In genomic region chr6:6234963-6235362, GRCh38 we compare ENCODE assay signal across 20 cellular contexts.
DNase-seq lines count a peak whose midpoint lies in the region; ATAC-seq, FAIRE-seq and TF ChIP-seq lines count a peak whose summit lies in the region.
"Had no signal": no experiment of that assay in that cellular context is flagged by ENCODE, and none has a peak within 500 bp of the region (broad histone marks: within the 10 kb centered on the region; RNA-seq: fewer than 3 reads in every experiment).

No MANE protein-coding gene starts in this region.

- H3K9ac ChIP-seq in OCI-LY1 (ENCODE audit: low read length): no peak overlapping the region
- no peak overlapping the region for H3K9ac ChIP-seq in colonic mucosa (ENCODE audit: low read depth in 2 of 2, low read length in 2 of 2)
- H3K9ac ChIP-seq: BLaER1 had no signal

- no peaks in the 10 kb centered on the region for H4K20me1 ChIP-seq in OCI-LY1 (ENCODE audit: insufficient read depth, low read length)
- H4K20me1 ChIP-seq: BLaER1 had no signal

- no peaks in the 10 kb centered on the region for H3K27me3 ChIP-seq in OCI-LY1 (ENCODE audit: insufficient read depth, low read length)
- H3K27me3 ChIP-seq in colonic mucosa: no peaks in the 10 kb centered on the region
- peaks cover 0 to 3% (median 0%) of the 10 kb centered on the region in 4 donors for H3K27me3 ChIP-seq in pancreas
- H3K27me3 ChIP-seq in Peyer's patch: no peaks in the 10 kb centered on the region
- H3K27me3 ChIP-seq in body of pancreas: no peaks in the 10 kb centered on the region
- H3K27me3 ChIP-seq: BLaER1 had no signal

- intact Hi-C loops in colonic mucosa (cut with DNase I) (no loop called here), pancreas (cut with DNase I) (no loop called here), body of pancreas (cut with DNase I) (no loop called here)

- no peaks in the 10 kb centered on the region for H3F3A ChIP-seq in OCI-LY1 (ENCODE audit: insufficient read depth, low read length)

- H3K4me1 ChIP-seq in OCI-LY1 (ENCODE audit: insufficient read depth, low read length, severe bottlenecking) (peaks cover 7% of the 10 kb centered on the region), colonic mucosa (no peaks in the 10 kb centered on the region), pancreas (no peaks in the 10 kb centered on the region), Peyer's patch (peaks cover 0 to 3% (median 0%) of the 10 kb centered on the region in 4 donors), body of pancreas (no peaks in the 10 kb centered on the region)
- H3K4me1 ChIP-seq: Caco-2 had no signal

- TF ChIP-seq CTCF in OCI-LY1 (IDR thresholded peaks at IDR 0.05; ENCODE audit: low read length) (no peak), colonic mucosa (IDR thresholded peaks at IDR 0.05) (no peak), pancreas (IDR thresholded peaks at IDR 0.05) (no peak), Peyer's patch (IDR thresholded peaks at IDR 0.05) (no peak), body of pancreas (IDR thresholded peaks at IDR 0.05) (no peak)

- no peak overlapping the region for H3K4me2 ChIP-seq in OCI-LY1 (ENCODE audit: low read length)
- H3K4me2 ChIP-seq: BLaER1, GM23338 had no signal

- H3K9me2 ChIP-seq in OCI-LY1 (ENCODE audit: low read depth, low read length): no peaks in the 10 kb centered on the region

- peak; percentile 54 for FAIRE-seq in pancreas (lab: Jason Lieb, UNC)
- FAIRE-seq: GM12891, GM18507 had no signal

- H3K9me3 ChIP-seq in OCI-LY1 (ENCODE audit: low read length) (no peaks in the 10 kb centered on the region), colonic mucosa (no peaks in the 10 kb centered on the region), pancreas (no peaks in the 10 kb centered on the region), Peyer's patch (no peaks in the 10 kb centered on the region), body of pancreas (no peaks in the 10 kb centered on the region)
- H3K9me3 ChIP-seq: BLaER1, Caco-2 had no signal

- peak overlapping the region; percentile 5; the same call in 1 of the 2 replicates for H2AFZ ChIP-seq in OCI-LY1 (ENCODE audit: low read length)
- H2AFZ ChIP-seq: GM23338 had no signal

- 36 to 51% methylated on average over 1 of the region's 1 CpG for WGBS in pancreas, 2 donors
- 53 to 58% methylated on average over 1 of the region's 1 CpG for WGBS in body of pancreas, 2 donors

- no peaks in the 10 kb centered on the region for H3K79me2 ChIP-seq in OCI-LY1 (ENCODE audit: insufficient read depth, low read length)

- H3K27ac ChIP-seq in OCI-LY1 (ENCODE audit: low read depth, low read length, poor library complexity, severe bottlenecking): no peak overlapping the region
- peak overlapping the region; percentile 46 for H3K27ac ChIP-seq in colonic mucosa
- H3K27ac ChIP-seq in pancreas: no peak overlapping the region
- no peak overlapping the region for H3K27ac ChIP-seq in Peyer's patch
- no peak overlapping the region for H3K27ac ChIP-seq in body of pancreas
- H3K27ac ChIP-seq: 22Rv1, BLaER1, C4-2B had no signal

- H3K36me3 ChIP-seq in OCI-LY1 (ENCODE audit: insufficient read depth, low read length) (no peaks in the 10 kb centered on the region), colonic mucosa (no peaks in the 10 kb centered on the region), pancreas (no peaks in the 10 kb centered on the region), Peyer's patch (no peaks in the 10 kb centered on the region), body of pancreas (replicated peaks in 1 of 2; ENCODE audit: insufficient read depth in 1 of 2, low read depth in 2 of 2) (no peaks in the 10 kb centered on the region)
- H3K36me3 ChIP-seq: BLaER1 had no signal

- H3K4me3 ChIP-seq in OCI-LY1 (ENCODE audit: low read depth, low read length, poor library complexity, severe bottlenecking) (no peak overlapping the region), colonic mucosa (no peak overlapping the region), pancreas (no peak overlapping the region), Peyer's patch (no peak overlapping the region), body of pancreas (no peak overlapping the region)
- H3K4me3 ChIP-seq: BLaER1, GM23338 had no signal

- no peak for TF ChIP-seq POLR2A in Peyer's patch (IDR thresholded peaks at IDR 0.05)
- no peak for TF ChIP-seq POLR2A in body of pancreas (IDR thresholded peaks at IDR 0.05)

- ATAC-seq in pancreas: no peak
- ATAC-seq in body of pancreas: no peak
- ATAC-seq: CD8-positive, alpha-beta T cell; GM23338; HCT116 had no signal

- DNase-seq in colonic mucosa: no peak
- no peak for DNase-seq in pancreas
- no peak for DNase-seq in Peyer's patch
- DNase-seq in DMS53 treated with DMSO at 0.1 percent for 48 hours (lab: John Stamatoyannopoulos, UW; ENCODE audit: unreplicated experiment): no peak
- DNase-seq in body of pancreas: no peak
- DNase-seq: Caco-2; CD4-positive, CD25-positive, alpha-beta regulatory T cell; CD8-positive, alpha-beta T cell; DMS153; DMS79 treated with DMSO at 0.1 percent for 48 hours; GF-D8; H9 had no signal
